Comparison of ENCODE assay signal across 9 cellular contexts in the genomic region with DNA sequence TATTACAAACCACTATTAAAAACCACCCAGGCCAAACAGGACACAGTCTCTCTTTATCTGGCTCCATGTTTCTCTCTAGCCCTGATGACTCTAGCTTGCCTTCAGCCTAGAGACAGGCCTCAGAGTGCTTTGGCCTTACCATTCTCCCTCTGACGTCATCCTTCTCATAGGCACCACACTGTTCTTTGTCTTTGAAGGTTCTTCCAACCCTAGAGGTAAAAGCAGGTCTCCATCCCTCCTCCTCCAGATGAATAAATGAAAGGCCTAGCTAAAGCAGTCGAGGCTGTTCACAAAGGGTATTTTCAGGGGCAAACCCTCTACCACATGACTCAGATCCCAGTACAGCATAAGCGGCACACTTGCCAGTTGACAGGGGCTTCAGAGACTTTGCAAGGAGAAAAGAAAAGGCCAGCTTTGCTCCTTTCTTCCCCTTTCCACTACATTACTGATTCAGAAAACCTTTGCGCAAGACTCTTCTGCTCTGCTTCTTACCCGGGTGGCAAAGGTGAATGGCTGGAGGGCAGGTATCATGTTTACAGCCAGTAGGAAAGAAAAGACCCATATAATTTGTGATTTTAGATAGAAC.
A peak's percentile ranks its signal among the peaks of the same experiment; 100 is the strongest.
DNase-seq lines count a peak whose midpoint lies in the region; ATAC-seq and TF ChIP-seq lines count a peak whose summit lies in the region.
"Had no signal": no experiment of that assay in that cellular context is flagged by ENCODE, and none has a peak within 500 bp of the region (broad histone marks: within the 10 kb centered on the region; RNA-seq: fewer than 3 reads in every experiment).

No MANE protein-coding gene starts in this region.

- H3K36me3 Mint-ChIP-seq in central memory CD8-positive, alpha-beta T cell (ENCODE audit: insufficient read depth) = peaks cover 5% of the 10 kb centered on the region

- peaks cover 24% of the 10 kb centered on the region for H3K4me1 Mint-ChIP-seq in central memory CD8-positive, alpha-beta T cell

- H3K27ac ChIP-seq in 22Rv1 = peak overlapping the region; percentile 44
- H3K27ac ChIP-seq: gastrocnemius medialis had no signal

- peak overlapping the region; percentile 6 for H3K4me3 Mint-ChIP-seq in central memory CD8-positive, alpha-beta T cell

- peak overlapping the region; percentile 87 for H3K27ac Mint-ChIP-seq in central memory CD8-positive, alpha-beta T cell (ENCODE audit: low read depth)

- ATAC-seq in GM18909 (IDR thresholded peaks at IDR 0.05; ENCODE audit: poor library complexity, unreplicated experiment) = peak; percentile 26
- ATAC-seq in HG03175 (IDR thresholded peaks at IDR 0.05; ENCODE audit: unreplicated experiment) = peak; percentile 6
- ATAC-seq in central memory CD8-positive, alpha-beta T cell (replicated peaks; ENCODE audit: extremely low read depth, poor library complexity, severe bottlenecking) = peak; percentile 24

- no peak for DNase-seq in central memory CD8-positive, alpha-beta T cell (ENCODE audit: low spot score in 2 of 2)
- DNase-seq in HCEC 1CT (no peak), OCI-M2 (lab: John Stamatoyannopoulos, UW; ENCODE audit: unreplicated experiment) (no peak), NCI-H1048 (lab: John Stamatoyannopoulos, UW) (no peak), SKM-1 treated with dmso at 0.1 percent for 144 hours (lab: John Stamatoyannopoulos, UW; ENCODE audit: unreplicated experiment) (no peak)
- DNase-seq: gastrocnemius medialis had no signal

- no peak for TF ChIP-seq CTCF in 22Rv1 (IDR thresholded peaks at IDR 0.05)

- H3K27me3 Mint-ChIP-seq in central memory CD8-positive, alpha-beta T cell = no peaks in the 10 kb centered on the region

- H3K9me3 Mint-ChIP-seq in central memory CD8-positive, alpha-beta T cell = no peaks in the 10 kb centered on the region
